17 cellular contexts compared by ENCODE assay signal in the genomic region with DNA sequence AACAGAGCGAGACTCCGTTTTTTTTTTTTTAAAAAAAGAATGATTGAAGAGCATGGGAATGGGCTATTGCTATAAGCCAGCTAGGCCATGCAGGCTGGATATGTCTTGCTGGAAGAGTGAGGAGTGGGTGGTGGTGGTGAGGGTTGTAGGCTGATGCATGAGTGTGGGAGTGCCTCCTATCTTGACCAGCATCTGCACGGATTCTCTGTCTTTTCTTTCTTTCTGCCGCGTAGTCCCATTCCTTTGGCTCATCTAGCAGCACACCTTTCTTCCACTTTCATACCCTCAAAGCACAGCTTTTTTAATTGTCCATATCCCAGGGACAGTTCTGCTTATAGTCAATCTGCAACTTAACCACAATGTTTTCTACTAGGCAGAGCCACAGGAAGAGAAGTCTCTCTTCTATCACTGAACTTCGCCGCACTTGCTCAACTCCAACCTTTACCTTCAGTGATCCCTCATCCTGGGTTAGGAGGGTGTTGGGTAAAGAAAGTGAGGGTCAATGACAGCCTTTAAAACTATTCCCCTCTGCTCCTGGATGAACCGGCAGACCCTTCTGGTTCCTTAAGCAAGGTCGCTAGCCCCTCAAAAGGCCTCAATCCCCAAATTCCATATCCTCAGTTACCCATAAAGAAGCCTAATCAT. TPM values are rescaled to one million over a fixed set of nuclear protein-coding genes. Genes with fewer than 3 reads are reported as not detected.
DNase-seq lines count a peak whose midpoint lies in the region; ATAC-seq, FAIRE-seq and TF ChIP-seq lines count a peak whose summit lies in the region.
"Had no signal": no experiment of that assay in that cellular context is flagged by ENCODE, and none has a peak within 500 bp of the region (broad histone marks: within the 10 kb centered on the region; RNA-seq: fewer than 3 reads in every experiment).

No MANE protein-coding gene starts in this region.

- H3K9me3 Mint-ChIP-seq in activated CD4-positive, alpha-beta T cell treated with anti-CD3 and anti-CD28 coated beads, Interleukin-2, amount 10 ng/mL, durations not matched to agents 24 days and 14 days = no peaks in the 10 kb centered on the region
- H3K9me3 Mint-ChIP-seq: CD4-positive, alpha-beta T cell had no signal

- no peak for TF ChIP-seq CTCF in bronchial epithelial cell (IDR thresholded peaks at IDR 0.05; ENCODE audit: insufficient read depth, low read length, severe bottlenecking)
- TF ChIP-seq CTCF in tibial artery (IDR thresholded peaks at IDR 0.05) = no peak

- no peak overlapping the region for H3K27ac Mint-ChIP-seq in activated CD4-positive, alpha-beta T cell treated with anti-CD3 and anti-CD28 coated beads, Interleukin-2, amount 10 ng/mL, durations not matched to agents 24 days and 14 days
- H3K27ac Mint-ChIP-seq: B cell; CD4-positive, alpha-beta T cell had no signal

- H3K4me1 ChIP-seq in tibial artery = peaks cover 0 to 14% (median 12%) of the 10 kb centered on the region in 4 donors
- H3K4me1 ChIP-seq: Peyer's patch had no signal

- no peaks in the 10 kb centered on the region for H3K27me3 ChIP-seq in bronchial epithelial cell (ENCODE audit: control insufficient read depth, insufficient read depth, low read length)
- no peaks in the 10 kb centered on the region for H3K27me3 ChIP-seq in tibial artery
- H3K27me3 ChIP-seq: Peyer's patch had no signal

- H3K4me1 Mint-ChIP-seq in activated CD4-positive, alpha-beta T cell treated with anti-CD3 and anti-CD28 coated beads, Interleukin-2, amount 10 ng/mL, durations not matched to agents 24 days and 14 days = no peaks in the 10 kb centered on the region

- no peaks in the 10 kb centered on the region for H3K36me3 Mint-ChIP-seq in activated CD4-positive, alpha-beta T cell treated with anti-CD3 and anti-CD28 coated beads, Interleukin-2, amount 10 ng/mL, durations not matched to agents 24 days and 14 days (ENCODE audit: low read depth)

- H3K27me3 Mint-ChIP-seq in activated CD4-positive, alpha-beta T cell treated with anti-CD3 and anti-CD28 coated beads, Interleukin-2, amount 10 ng/mL, durations not matched to agents 24 days and 14 days = no peaks in the 10 kb centered on the region
- H3K27me3 Mint-ChIP-seq: B cell; CD4-positive, alpha-beta T cell had no signal

- H3K36me3 ChIP-seq in bronchial epithelial cell (ENCODE audit: control insufficient read depth, insufficient read depth, low read length) (no peaks in the 10 kb centered on the region), tibial artery (no peaks in the 10 kb centered on the region)
- H3K36me3 ChIP-seq: Peyer's patch had no signal

- FAIRE-seq in bronchial epithelial cell (lab: Jason Lieb, UNC) = peak; percentile 50

- intact Hi-C loops in tibial artery (cut with DNase I; ENCODE audit: low total_unique reads) = no loop called here
- intact Hi-C loops in activated CD4-positive, alpha-beta T cell treated with anti-CD3 and anti-CD28 coated beads, Interleukin-2, amount 10 ng/mL, durations not matched to agents 24 days and 14 days (cut with micrococcal nuclease) = no loop called here

- H3K27ac ChIP-seq in tibial artery = peak overlapping the region; percentile 43 to 56
- H3K27ac ChIP-seq: Peyer's patch, SK-N-MC had no signal

- H3K4me3 Mint-ChIP-seq in activated CD4-positive, alpha-beta T cell treated with anti-CD3 and anti-CD28 coated beads, Interleukin-2, amount 10 ng/mL, durations not matched to agents 24 days and 14 days = no peak overlapping the region
- H3K4me3 Mint-ChIP-seq: B cell; CD4-positive, alpha-beta T cell had no signal

- H3K4me3 ChIP-seq in bronchial epithelial cell (ENCODE audit: low read depth, low read length) (no peak overlapping the region), tibial artery (no peak overlapping the region)
- H3K4me3 ChIP-seq: Peyer's patch, SK-N-MC had no signal

- no peaks in the 10 kb centered on the region for H3K9me3 ChIP-seq in tibial artery
- H3K9me3 ChIP-seq: Peyer's patch had no signal

- ATAC-seq in GM18909 (IDR thresholded peaks at IDR 0.05; ENCODE audit: poor library complexity, unreplicated experiment) = peak; percentile 5
- peak; percentile 9 for ATAC-seq in HG03354 (IDR thresholded peaks at IDR 0.05; ENCODE audit: poor library complexity, severe bottlenecking, unreplicated experiment)
- ATAC-seq in GM18502 (IDR thresholded peaks at IDR 0.05; ENCODE audit: poor library complexity, unreplicated experiment) = no peak
- no peak for ATAC-seq in GM18520 (IDR thresholded peaks at IDR 0.05; ENCODE audit: unreplicated experiment)

- no peak for DNase-seq in bronchial epithelial cell (ENCODE audit: low read depth)
- DNase-seq in tibial artery = no peak
- no peak for DNase-seq in activated CD4-positive, alpha-beta T cell treated with anti-CD3 and anti-CD28 coated beads, Interleukin-2, amount 10 ng/mL, durations not matched to agents 24 days and 14 days
- DNase-seq: CD4-positive, alpha-beta T cell; EL; HCEC 1CT; NCI-H1048; NCI-H146; NCI-H2081; NCI-H524; Peyer's patch had no signal

RNA-seq across cellular contexts. Expression of gene ADCY10, which starts 15.2 kb away (rescaled TPM):
- total RNA-seq in bronchial epithelial cell = 0.26 TPM in 2 replicates
- 0.09 and 0.19 TPM in 2 replicates for total RNA-seq in activated CD4-positive, alpha-beta T cell treated with anti-CD3 and anti-CD28 coated beads, Interleukin-2, amount 10 ng/mL, durations not matched to agents 24 days and 14 days

RNA-seq across cellular contexts. Expression of gene DCAF6, which starts 37.8 kb away (rescaled TPM):
- total RNA-seq in bronchial epithelial cell = 28.2 and 34.6 TPM in 2 replicates
- total RNA-seq in activated CD4-positive, alpha-beta T cell treated with anti-CD3 and anti-CD28 coated beads, Interleukin-2, amount 10 ng/mL, durations not matched to agents 24 days and 14 days = 20.6 and 24.1 TPM in 2 replicates

RNA-seq across cellular contexts. Expression of gene MPC2, which starts 38.2 kb away (rescaled TPM):
- 10.8 and 23.6 TPM in 2 replicates for total RNA-seq in bronchial epithelial cell
- total RNA-seq in activated CD4-positive, alpha-beta T cell treated with anti-CD3 and anti-CD28 coated beads, Interleukin-2, amount 10 ng/mL, durations not matched to agents 24 days and 14 days = 32.2 and 38.9 TPM in 2 replicates

Comparison
In these comparisons a context has a peak if more than half of its experiments do, and no peak if none do; other contexts are left out.
1. ATAC-seq: peak in GM18909 (single experiment) and HG03354 (single experiment); none in GM18502 (single experiment) and GM18520 (single experiment).